In the genomic region with DNA sequence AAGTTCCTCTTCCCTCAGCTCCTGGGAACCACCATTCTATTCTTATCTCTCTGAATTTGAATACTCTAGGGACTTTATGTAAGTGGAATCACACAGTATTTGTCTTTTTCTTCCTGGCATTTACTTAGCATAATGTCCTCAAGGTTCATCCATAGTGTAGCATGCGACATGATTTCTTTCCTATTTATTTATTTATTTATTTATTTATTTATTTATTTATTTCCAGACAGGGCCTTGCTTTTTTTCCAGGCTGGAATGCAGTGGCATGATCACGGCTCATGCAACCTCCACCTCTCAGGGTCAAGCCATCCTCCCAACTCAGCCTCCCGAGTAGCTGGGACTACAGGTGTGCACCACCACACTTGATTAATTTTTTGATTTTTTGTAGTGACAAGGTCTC, we compare ENCODE assay signal across 1 cellular context.
TF ChIP-seq lines count a peak whose summit lies in the region.

No MANE protein-coding gene starts in this region.

TF ChIP-seq in HEK293, 187 proteins besides CTCF, POLR2A, EP300 and RAD21 (continues in another document):
- TF ChIP-seq, protein P1, sequence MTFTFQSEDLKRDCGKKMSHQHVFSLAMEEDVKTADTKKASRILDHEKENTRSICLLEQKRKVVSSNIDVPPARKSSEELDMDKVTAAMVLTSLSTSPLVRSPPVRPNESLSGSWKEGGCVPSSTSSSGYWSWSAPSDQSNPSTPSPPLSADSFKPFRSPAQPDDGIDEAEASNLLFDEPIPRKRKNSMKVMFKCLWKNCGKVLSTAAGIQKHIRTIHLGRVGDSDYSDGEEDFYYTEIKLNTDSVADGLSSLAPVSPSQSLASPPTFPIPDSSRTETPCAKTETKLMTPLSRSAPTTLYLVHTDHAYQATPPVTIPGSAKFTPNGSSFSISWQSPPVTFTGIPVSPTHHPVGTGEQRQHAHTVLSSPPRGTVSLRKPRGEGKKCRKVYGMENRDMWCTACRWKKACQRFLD (tag by site-specific recombination; IDR thresholded peaks at IDR 0.05), result no peak
- TF ChIP-seq YY2 (tag by site-specific recombination; IDR thresholded peaks at IDR 0.05), result no peak
- TF ChIP-seq ZNF394 (tag by site-specific recombination; IDR thresholded peaks at IDR 0.05; ENCODE audit: borderline replicate concordance), result peak; percentile 84
- TF ChIP-seq, protein P2, sequence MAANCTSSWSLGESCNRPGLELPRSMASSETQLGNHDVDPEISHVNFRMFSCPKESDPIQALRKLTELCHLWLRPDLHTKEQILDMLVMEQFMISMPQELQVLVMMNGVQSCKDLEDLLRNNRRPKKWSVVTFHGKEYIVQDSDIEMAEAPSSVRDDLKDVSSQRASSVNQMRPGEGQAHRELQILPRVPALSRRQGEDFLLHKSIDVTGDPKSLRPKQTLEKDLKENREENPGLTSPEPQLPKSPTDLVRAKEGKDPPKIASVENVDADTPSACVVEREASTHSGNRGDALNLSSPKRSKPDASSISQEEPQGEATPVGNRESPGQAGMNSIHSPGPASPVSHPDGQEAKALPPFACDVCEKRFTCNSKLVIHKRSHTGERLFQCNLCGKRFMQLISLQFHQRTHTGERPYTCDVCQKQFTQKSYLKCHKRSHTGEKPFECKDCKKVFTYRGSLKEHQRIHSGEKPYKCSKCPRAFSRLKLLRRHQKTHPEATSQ (tag by site-specific recombination; IDR thresholded peaks at IDR 0.05), result no peak
- 0 out of 2 replicates have a peak, but pooled peaks have one; percentile 13 for TF ChIP-seq SP3 (tag by site-specific recombination; IDR thresholded peaks at IDR 0.05)
- TF ChIP-seq BCL11A (tag by site-specific recombination; IDR thresholded peaks at IDR 0.05; ENCODE audit: low read depth), result no peak
- 0 out of 2 replicates have a peak, but pooled peaks have one; percentile 34 for TF ChIP-seq ZNF530 (tag by site-specific recombination; IDR thresholded peaks at IDR 0.05; ENCODE audit: low read depth)
- TF ChIP-seq ZSCAN16 (tag by site-specific recombination; IDR thresholded peaks at IDR 0.05), result no peak
- TF ChIP-seq ZNF140 (tag by site-specific recombination; IDR thresholded peaks at IDR 0.05), result peak; percentile 38; the same call in 1 of the 2 replicates
- no peak for TF ChIP-seq ZNF830 (tag by site-specific recombination; IDR thresholded peaks at IDR 0.05; ENCODE audit: low read depth)
- TF ChIP-seq, protein P3, sequence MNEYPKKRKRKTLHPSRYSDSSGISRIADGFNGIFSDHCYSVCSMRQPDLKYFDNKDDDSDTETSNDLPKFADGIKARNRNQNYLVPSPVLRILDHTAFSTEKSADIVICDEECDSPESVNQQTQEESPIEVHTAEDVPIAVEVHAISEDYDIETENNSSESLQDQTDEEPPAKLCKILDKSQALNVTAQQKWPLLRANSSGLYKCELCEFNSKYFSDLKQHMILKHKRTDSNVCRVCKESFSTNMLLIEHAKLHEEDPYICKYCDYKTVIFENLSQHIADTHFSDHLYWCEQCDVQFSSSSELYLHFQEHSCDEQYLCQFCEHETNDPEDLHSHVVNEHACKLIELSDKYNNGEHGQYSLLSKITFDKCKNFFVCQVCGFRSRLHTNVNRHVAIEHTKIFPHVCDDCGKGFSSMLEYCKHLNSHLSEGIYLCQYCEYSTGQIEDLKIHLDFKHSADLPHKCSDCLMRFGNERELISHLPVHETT (tag by site-specific recombination; IDR thresholded peaks at IDR 0.05), result no peak
- no peak for TF ChIP-seq KLF9 (tag by site-specific recombination; IDR thresholded peaks at IDR 0.05; ENCODE audit: low read depth)
- no peak for TF ChIP-seq RBAK (tag by site-specific recombination; IDR thresholded peaks at IDR 0.05)
- TF ChIP-seq ZNF132 (tag by site-specific recombination; IDR thresholded peaks at IDR 0.05; ENCODE audit: borderline replicate concordance), result no peak
- TF ChIP-seq ZNF248 (tag by site-specific recombination; IDR thresholded peaks at IDR 0.05), result no peak
- no peak for TF ChIP-seq ZEB2 (tag by site-specific recombination; IDR thresholded peaks at IDR 0.05)
- TF ChIP-seq HOXD13 (CRISPR knock-in tag; IDR thresholded peaks at IDR 0.05; ENCODE audit: borderline replicate concordance), result no peak
- TF ChIP-seq SCRT2 (tag by site-specific recombination; IDR thresholded peaks at IDR 0.05), result no peak
- no peak for TF ChIP-seq ZFP3 (tag by site-specific recombination; IDR thresholded peaks at IDR 0.05; ENCODE audit: low read depth)
- TF ChIP-seq, protein P4, sequence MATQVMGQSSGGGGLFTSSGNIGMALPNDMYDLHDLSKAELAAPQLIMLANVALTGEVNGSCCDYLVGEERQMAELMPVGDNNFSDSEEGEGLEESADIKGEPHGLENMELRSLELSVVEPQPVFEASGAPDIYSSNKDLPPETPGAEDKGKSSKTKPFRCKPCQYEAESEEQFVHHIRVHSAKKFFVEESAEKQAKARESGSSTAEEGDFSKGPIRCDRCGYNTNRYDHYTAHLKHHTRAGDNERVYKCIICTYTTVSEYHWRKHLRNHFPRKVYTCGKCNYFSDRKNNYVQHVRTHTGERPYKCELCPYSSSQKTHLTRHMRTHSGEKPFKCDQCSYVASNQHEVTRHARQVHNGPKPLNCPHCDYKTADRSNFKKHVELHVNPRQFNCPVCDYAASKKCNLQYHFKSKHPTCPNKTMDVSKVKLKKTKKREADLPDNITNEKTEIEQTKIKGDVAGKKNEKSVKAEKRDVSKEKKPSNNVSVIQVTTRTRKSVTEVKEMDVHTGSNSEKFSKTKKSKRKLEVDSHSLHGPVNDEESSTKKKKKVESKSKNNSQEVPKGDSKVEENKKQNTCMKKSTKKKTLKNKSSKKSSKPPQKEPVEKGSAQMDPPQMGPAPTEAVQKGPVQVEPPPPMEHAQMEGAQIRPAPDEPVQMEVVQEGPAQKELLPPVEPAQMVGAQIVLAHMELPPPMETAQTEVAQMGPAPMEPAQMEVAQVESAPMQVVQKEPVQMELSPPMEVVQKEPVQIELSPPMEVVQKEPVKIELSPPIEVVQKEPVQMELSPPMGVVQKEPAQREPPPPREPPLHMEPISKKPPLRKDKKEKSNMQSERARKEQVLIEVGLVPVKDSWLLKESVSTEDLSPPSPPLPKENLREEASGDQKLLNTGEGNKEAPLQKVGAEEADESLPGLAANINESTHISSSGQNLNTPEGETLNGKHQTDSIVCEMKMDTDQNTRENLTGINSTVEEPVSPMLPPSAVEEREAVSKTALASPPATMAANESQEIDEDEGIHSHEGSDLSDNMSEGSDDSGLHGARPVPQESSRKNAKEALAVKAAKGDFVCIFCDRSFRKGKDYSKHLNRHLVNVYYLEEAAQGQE (tag by site-specific recombination; IDR thresholded peaks at IDR 0.05), result peak; percentile 44; the same call in 1 of the 2 replicates
- TF ChIP-seq, protein P5, sequence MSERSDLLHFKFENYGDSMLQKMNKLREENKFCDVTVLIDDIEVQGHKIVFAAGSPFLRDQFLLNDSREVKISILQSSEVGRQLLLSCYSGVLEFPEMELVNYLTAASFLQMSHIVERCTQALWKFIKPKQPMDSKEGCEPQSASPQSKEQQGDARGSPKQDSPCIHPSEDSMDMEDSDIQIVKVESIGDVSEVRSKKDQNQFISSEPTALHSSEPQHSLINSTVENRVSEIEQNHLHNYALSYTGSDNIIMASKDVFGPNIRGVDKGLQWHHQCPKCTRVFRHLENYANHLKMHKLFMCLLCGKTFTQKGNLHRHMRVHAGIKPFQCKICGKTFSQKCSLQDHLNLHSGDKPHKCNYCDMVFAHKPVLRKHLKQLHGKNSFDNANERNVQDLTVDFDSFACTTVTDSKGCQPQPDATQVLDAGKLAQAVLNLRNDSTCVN (tag by site-specific recombination; optimal IDR thresholded peaks at IDR 0.05), result no peak
- TF ChIP-seq, protein P6, sequence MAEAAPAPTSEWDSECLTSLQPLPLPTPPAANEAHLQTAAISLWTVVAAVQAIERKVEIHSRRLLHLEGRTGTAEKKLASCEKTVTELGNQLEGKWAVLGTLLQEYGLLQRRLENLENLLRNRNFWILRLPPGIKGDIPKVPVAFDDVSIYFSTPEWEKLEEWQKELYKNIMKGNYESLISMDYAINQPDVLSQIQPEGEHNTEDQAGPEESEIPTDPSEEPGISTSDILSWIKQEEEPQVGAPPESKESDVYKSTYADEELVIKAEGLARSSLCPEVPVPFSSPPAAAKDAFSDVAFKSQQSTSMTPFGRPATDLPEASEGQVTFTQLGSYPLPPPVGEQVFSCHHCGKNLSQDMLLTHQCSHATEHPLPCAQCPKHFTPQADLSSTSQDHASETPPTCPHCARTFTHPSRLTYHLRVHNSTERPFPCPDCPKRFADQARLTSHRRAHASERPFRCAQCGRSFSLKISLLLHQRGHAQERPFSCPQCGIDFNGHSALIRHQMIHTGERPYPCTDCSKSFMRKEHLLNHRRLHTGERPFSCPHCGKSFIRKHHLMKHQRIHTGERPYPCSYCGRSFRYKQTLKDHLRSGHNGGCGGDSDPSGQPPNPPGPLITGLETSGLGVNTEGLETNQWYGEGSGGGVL (tag by site-specific recombination; IDR thresholded peaks at IDR 0.05), result no peak
- no peak for TF ChIP-seq ZNF24 (tag by site-specific recombination; IDR thresholded peaks at IDR 0.05)
- TF ChIP-seq, protein P7, sequence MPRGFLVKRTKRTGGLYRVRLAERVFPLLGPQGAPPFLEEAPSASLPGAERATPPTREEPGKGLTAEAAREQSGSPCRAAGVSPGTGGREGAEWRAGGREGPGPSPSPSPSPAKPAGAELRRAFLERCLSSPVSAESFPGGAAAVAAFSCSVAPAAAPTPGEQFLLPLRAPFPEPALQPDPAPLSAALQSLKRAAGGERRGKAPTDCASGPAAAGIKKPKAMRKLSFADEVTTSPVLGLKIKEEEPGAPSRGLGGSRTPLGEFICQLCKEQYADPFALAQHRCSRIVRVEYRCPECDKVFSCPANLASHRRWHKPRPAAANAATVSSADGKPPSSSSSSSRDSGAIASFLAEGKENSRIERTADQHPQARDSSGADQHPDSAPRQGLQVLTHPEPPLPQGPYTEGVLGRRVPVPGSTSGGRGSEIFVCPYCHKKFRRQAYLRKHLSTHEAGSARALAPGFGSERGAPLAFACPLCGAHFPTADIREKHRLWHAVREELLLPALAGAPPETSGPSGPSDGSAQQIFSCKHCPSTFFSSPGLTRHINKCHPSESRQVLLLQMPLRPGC (tag by site-specific recombination; IDR thresholded peaks at IDR 0.05), result no peak
- no peak for TF ChIP-seq ZNF214 (tag by site-specific recombination; IDR thresholded peaks at IDR 0.05; ENCODE audit: borderline replicate concordance)
- TF ChIP-seq GFI1B (tag by site-specific recombination; IDR thresholded peaks at IDR 0.05), result no peak
- TF ChIP-seq SP2 (tag by site-specific recombination; IDR thresholded peaks at IDR 0.05), result no peak
- TF ChIP-seq, protein P8, sequence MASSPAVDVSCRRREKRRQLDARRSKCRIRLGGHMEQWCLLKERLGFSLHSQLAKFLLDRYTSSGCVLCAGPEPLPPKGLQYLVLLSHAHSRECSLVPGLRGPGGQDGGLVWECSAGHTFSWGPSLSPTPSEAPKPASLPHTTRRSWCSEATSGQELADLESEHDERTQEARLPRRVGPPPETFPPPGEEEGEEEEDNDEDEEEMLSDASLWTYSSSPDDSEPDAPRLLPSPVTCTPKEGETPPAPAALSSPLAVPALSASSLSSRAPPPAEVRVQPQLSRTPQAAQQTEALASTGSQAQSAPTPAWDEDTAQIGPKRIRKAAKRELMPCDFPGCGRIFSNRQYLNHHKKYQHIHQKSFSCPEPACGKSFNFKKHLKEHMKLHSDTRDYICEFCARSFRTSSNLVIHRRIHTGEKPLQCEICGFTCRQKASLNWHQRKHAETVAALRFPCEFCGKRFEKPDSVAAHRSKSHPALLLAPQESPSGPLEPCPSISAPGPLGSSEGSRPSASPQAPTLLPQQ (tag by site-specific recombination; IDR thresholded peaks at IDR 0.05), result no peak
- no peak for TF ChIP-seq HOXA7 (CRISPR knock-in tag; IDR thresholded peaks at IDR 0.05; ENCODE audit: borderline replicate concordance)
- TF ChIP-seq ZNF776 (tag by site-specific recombination; IDR thresholded peaks at IDR 0.05; ENCODE audit: borderline replicate concordance), result no peak
- 0 out of 2 replicates have a peak, but pooled peaks have one; percentile 12 for TF ChIP-seq ZNF341 (tag by site-specific recombination; IDR thresholded peaks at IDR 0.05; ENCODE audit: low read depth)
- no peak for TF ChIP-seq ZNF747 (tag by site-specific recombination; IDR thresholded peaks at IDR 0.05)
- no peak for TF ChIP-seq ZNF707 (tag by site-specific recombination; IDR thresholded peaks at IDR 0.05)
- TF ChIP-seq EGR2 (tag by site-specific recombination; IDR thresholded peaks at IDR 0.05; ENCODE audit: low read depth), result no peak
- TF ChIP-seq ZBTB7A (tag by site-specific recombination; IDR thresholded peaks at IDR 0.05; ENCODE audit: low read depth), result no peak
- TF ChIP-seq OVOL3 (tag by site-specific recombination; IDR thresholded peaks at IDR 0.05), result no peak
- TF ChIP-seq, protein P9, sequence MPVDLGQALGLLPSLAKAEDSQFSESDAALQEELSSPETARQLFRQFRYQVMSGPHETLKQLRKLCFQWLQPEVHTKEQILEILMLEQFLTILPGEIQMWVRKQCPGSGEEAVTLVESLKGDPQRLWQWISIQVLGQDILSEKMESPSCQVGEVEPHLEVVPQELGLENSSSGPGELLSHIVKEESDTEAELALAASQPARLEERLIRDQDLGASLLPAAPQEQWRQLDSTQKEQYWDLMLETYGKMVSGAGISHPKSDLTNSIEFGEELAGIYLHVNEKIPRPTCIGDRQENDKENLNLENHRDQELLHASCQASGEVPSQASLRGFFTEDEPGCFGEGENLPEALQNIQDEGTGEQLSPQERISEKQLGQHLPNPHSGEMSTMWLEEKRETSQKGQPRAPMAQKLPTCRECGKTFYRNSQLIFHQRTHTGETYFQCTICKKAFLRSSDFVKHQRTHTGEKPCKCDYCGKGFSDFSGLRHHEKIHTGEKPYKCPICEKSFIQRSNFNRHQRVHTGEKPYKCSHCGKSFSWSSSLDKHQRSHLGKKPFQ (tag by site-specific recombination; IDR thresholded peaks at IDR 0.05), result no peak
- no peak for TF ChIP-seq WT1 (tag by site-specific recombination; IDR thresholded peaks at IDR 0.05)
- no peak for TF ChIP-seq ZNF37A (tag by site-specific recombination; IDR thresholded peaks at IDR 0.05)
- peak; percentile 51; the same call in 1 of the 2 replicates for TF ChIP-seq ZNF623 (tag by site-specific recombination; IDR thresholded peaks at IDR 0.05)
- TF ChIP-seq, protein P10, sequence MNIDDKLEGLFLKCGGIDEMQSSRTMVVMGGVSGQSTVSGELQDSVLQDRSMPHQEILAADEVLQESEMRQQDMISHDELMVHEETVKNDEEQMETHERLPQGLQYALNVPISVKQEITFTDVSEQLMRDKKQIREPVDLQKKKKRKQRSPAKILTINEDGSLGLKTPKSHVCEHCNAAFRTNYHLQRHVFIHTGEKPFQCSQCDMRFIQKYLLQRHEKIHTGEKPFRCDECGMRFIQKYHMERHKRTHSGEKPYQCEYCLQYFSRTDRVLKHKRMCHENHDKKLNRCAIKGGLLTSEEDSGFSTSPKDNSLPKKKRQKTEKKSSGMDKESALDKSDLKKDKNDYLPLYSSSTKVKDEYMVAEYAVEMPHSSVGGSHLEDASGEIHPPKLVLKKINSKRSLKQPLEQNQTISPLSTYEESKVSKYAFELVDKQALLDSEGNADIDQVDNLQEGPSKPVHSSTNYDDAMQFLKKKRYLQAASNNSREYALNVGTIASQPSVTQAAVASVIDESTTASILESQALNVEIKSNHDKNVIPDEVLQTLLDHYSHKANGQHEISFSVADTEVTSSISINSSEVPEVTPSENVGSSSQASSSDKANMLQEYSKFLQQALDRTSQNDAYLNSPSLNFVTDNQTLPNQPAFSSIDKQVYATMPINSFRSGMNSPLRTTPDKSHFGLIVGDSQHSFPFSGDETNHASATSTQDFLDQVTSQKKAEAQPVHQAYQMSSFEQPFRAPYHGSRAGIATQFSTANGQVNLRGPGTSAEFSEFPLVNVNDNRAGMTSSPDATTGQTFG (tag by site-specific recombination; IDR thresholded peaks at IDR 0.05; ENCODE audit: borderline replicate concordance), result no peak
- no peak for TF ChIP-seq ZBTB20 (tag by site-specific recombination; IDR thresholded peaks at IDR 0.05)
- peak; percentile 61 for TF ChIP-seq ZNF555 (tag by site-specific recombination; conservative IDR thresholded peaks at IDR 0.05)
- TF ChIP-seq ZNF266 (tag by site-specific recombination; IDR thresholded peaks at IDR 0.05; ENCODE audit: low read depth), result 0 out of 2 replicates have a peak, but pooled peaks have one; percentile 9
